ENCODE assay signal across 11 cellular contexts in the genomic region with DNA sequence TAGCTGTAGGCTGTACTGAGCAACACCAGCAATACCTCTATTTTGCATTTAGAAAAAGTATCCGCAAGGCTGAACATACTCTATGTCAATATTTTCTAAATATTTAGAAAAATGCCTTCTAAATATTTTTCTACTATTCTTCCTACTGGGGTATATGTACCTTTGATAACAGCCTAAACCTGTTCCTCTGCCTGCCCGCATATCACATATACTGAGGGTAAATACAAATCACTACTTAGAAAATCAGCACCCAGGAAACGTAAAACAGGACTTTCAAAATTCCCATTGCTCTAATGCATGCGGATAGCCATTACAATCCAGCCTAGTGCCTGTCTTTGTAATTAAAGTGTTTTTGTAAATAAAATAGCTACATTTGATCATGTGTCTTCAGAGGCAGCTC.
"Had no signal": no experiment of that assay in that cellular context is flagged by ENCODE, and none has a peak within 500 bp of the region (broad histone marks: within the 10 kb centered on the region; RNA-seq: fewer than 3 reads in every experiment).

No MANE protein-coding gene starts in this region.

- FAIRE-seq: H1, H54 had no signal

- H3K4me3 ChIP-seq: GM23248, GM23338, HAP-1 had no signal

- DNase-seq: GM23248, GOT3, H7, H9, HCEC 1CT, HFFc6 had no signal

- H2AFZ ChIP-seq: GM23248, GM23338 had no signal

- H3K9ac ChIP-seq: GM23248 had no signal

- H3K27ac ChIP-seq: GM23248 had no signal

- H3K4me1 ChIP-seq: HAP-1 had no signal

- H3K36me3 ChIP-seq: HAP-1 had no signal

- H3K4me2 ChIP-seq: GM23338 had no signal

- H3K9me3 ChIP-seq: HAP-1 had no signal

- ATAC-seq: GM23338, HCT116 had no signal
